ENCODE assay signal across 13 cellular contexts in genomic region chr19:47582320-47582909, GRCh38. TPM values are rescaled to one million over a fixed set of nuclear protein-coding genes. Genes with fewer than 3 reads are reported as not detected.
DNase-seq lines count a peak whose midpoint lies in the region; ATAC-seq, FAIRE-seq and TF ChIP-seq lines count a peak whose summit lies in the region.
"Had no signal": no experiment of that assay in that cellular context is flagged by ENCODE, and none has a peak within 500 bp of the region (broad histone marks: within the 10 kb centered on the region; RNA-seq: fewer than 3 reads in every experiment).

No MANE protein-coding gene starts in this region.

- dilution Hi-C loops in endothelial cell of umbilical vein (cut with MboI; ENCODE audit: extremely low pct_ligation_motif_present, low sequenced_read_pairs): no loop called here

- POLR2A ChIA-PET in endothelial cell of umbilical vein (lab: Charles Lee): no interaction called here

- H3K9me3 ChIP-seq in SK-N-MC (ENCODE audit: low read depth, low read length) (no peaks in the 10 kb centered on the region), endothelial cell of umbilical vein (replicated peaks; ENCODE audit: control insufficient read depth, insufficient read depth, low read length) (no peaks in the 10 kb centered on the region)

- CTCF ChIA-PET in endothelial cell of umbilical vein (lab: Charles Lee): no interaction called here

- H3K79me2 ChIP-seq in endothelial cell of umbilical vein (ENCODE audit: control insufficient read depth, insufficient read depth, low read length): no peaks in the 10 kb centered on the region

- H3K27me3 ChIP-seq in endothelial cell of umbilical vein (ENCODE audit: control insufficient read depth in 2 of 2, insufficient read depth in 2 of 2, low read length in 2 of 2): no peaks in the 10 kb centered on the region

- no peak for TF ChIP-seq POLR2A in endothelial cell of umbilical vein (IDR thresholded peaks at IDR 0.05; ENCODE audit: low read depth, low read length)

- no peaks in the 10 kb centered on the region for H3K9me1 ChIP-seq in endothelial cell of umbilical vein (replicated peaks; ENCODE audit: control insufficient read depth, extremely low read depth, insufficient read depth, low read length)

- H3K4me1 ChIP-seq in endothelial cell of umbilical vein (ENCODE audit: control insufficient read depth, extremely low read depth, insufficient read depth, low read length): no peaks in the 10 kb centered on the region

- H3K36me3 ChIP-seq in SK-N-MC (ENCODE audit: insufficient read depth, low read length) (no peaks in the 10 kb centered on the region), endothelial cell of umbilical vein (ENCODE audit: control insufficient read depth in 2 of 2, extremely low read depth in 1 of 2, insufficient read depth in 2 of 2, low read length in 2 of 2) (no peaks in the 10 kb centered on the region)

- no peak for TF ChIP-seq CTCF in endothelial cell of umbilical vein (IDR thresholded peaks at IDR 0.05; ENCODE audit: extremely low read depth in 1 of 2, insufficient read depth in 1 of 2, low read depth in 1 of 2, low read length in 2 of 2)

- H3K27ac ChIP-seq in SK-N-MC (no peak overlapping the region), endothelial cell of umbilical vein (ENCODE audit: insufficient read depth, low read depth, low read length) (no peak overlapping the region)

- no peak for DNase-seq in activated T-cell treated with anti-CD3 and anti-CD28 coated beads, Interleukin-2, amount 50 U/mL, for 72 hours
- DNase-seq in activated T-cell treated with anti-CD3 and anti-CD28 coated beads for 4 hours (no peak), SK-N-MC (ENCODE audit: low read depth, low spot score) (no peak), endothelial cell of umbilical vein (ENCODE audit: low read depth, low spot score) (no peak), stromal cell of bone marrow (ENCODE audit: low read depth) (peak; percentile 47), NCI-H69 (lab: John Stamatoyannopoulos, UW) (no peak)
- DNase-seq in stimulated activated CD4-positive, alpha-beta T cell treated with anti-CD3 and anti-CD28 coated beads, Interleukin-4, amount 100 ng/mL, for 4 hours: no peak
- DNase-seq: cerebellar nuclear complex, nucleus accumbens had no signal

- H3K4me3 ChIP-seq in SK-N-MC (peak overlapping the region; percentile 1; the same call in 1 of the 2 replicates), endothelial cell of umbilical vein (replicated peaks in 1 of 3; ENCODE audit: insufficient read depth in 1 of 3, low read depth in 1 of 3, low read length in 3 of 3) (no peak overlapping the region)

- peaks cover 26% of the 10 kb centered on the region for H3K4me1 Mint-ChIP-seq in activated T-cell treated with anti-CD3 and anti-CD28 coated beads, Interleukin-2, amount 50 U/mL, for 72 hours (ENCODE audit: low read depth)

- intact Hi-C loops in endothelial cell of umbilical vein (cut with micrococcal nuclease): no loop called here

- ATAC-seq in activated T-cell treated with anti-CD3 and anti-CD28 coated beads, Interleukin-2, amount 50 U/mL, for 72 hours (replicated peaks in 1 of 2): no peak
- ATAC-seq in GM18909 (IDR thresholded peaks at IDR 0.05; ENCODE audit: poor library complexity, unreplicated experiment): no peak
- ATAC-seq: activated CD4-positive, CD25-positive, alpha-beta regulatory T cell treated with anti-CD3 and anti-CD28 coated beads, Interleukin-2, amount 50 U/mL, for 24 hours had no signal

- H3K4me3 Mint-ChIP-seq in activated T-cell treated with anti-CD3 and anti-CD28 coated beads, Interleukin-2, amount 50 U/mL, for 72 hours: peak overlapping the region; percentile 60 to 91
- H3K4me3 Mint-ChIP-seq: B cell had no signal

- H3K4me2 ChIP-seq in endothelial cell of umbilical vein (ENCODE audit: insufficient read depth, low read length): no peak overlapping the region

- H3K27me3 Mint-ChIP-seq in activated T-cell treated with anti-CD3 and anti-CD28 coated beads, Interleukin-2, amount 50 U/mL, for 72 hours (ENCODE audit: low read depth): no peaks in the 10 kb centered on the region

- peak overlapping the region; percentile 21 for H2AFZ ChIP-seq in endothelial cell of umbilical vein (ENCODE audit: low read depth, low read length)

- BruUV-seq in endothelial cell of umbilical vein (replicated peaks; lab: Mats Ljungman, UMichigan): no TSS peak

- H3K9ac ChIP-seq in SK-N-MC (ENCODE audit: insufficient read length) (no peak overlapping the region), endothelial cell of umbilical vein (replicated peaks; ENCODE audit: extremely low read depth, insufficient read depth, low read length) (no peak overlapping the region)

- peaks cover 0 to 5% of the 10 kb centered on the region in 2 donors for H3K36me3 Mint-ChIP-seq in activated T-cell treated with anti-CD3 and anti-CD28 coated beads, Interleukin-2, amount 50 U/mL, for 72 hours (ENCODE audit: insufficient read depth in 2 of 2)

- H4K20me1 ChIP-seq in endothelial cell of umbilical vein (replicated peaks; ENCODE audit: control insufficient read depth, extremely low read depth, insufficient read depth, low read length): no peaks in the 10 kb centered on the region

- H3K27ac Mint-ChIP-seq in activated T-cell treated with anti-CD3 and anti-CD28 coated beads, Interleukin-2, amount 50 U/mL, for 72 hours: peak overlapping the region; percentile 94
- H3K27ac Mint-ChIP-seq: B cell had no signal

- no peak for FAIRE-seq in endothelial cell of umbilical vein (lab: Jason Lieb, UNC)
- FAIRE-seq: GM12892 had no signal

- peaks cover 2 to 4% of the 10 kb centered on the region in 2 donors for H3K9me3 Mint-ChIP-seq in activated T-cell treated with anti-CD3 and anti-CD28 coated beads, Interleukin-2, amount 50 U/mL, for 72 hours

TF ChIP-seq in endothelial cell of umbilical vein, 7 proteins besides CTCF, POLR2A, EP300 and RAD21:
- TF ChIP-seq EZH2 (IDR thresholded peaks at IDR 0.05; ENCODE audit: borderline replicate concordance, low read depth, low read length, severe bottlenecking) (no peak), POLR2AphosphoS5 (IDR thresholded peaks at IDR 0.05; ENCODE audit: insufficient read depth, low read depth, low read length) (no peak), MYC (IDR thresholded peaks at IDR 0.05; ENCODE audit: low read depth, low read length) (no peak), FOS (IDR thresholded peaks at IDR 0.05; ENCODE audit: borderline replicate concordance, insufficient read depth, low read length) (no peak), MAX (IDR thresholded peaks at IDR 0.05; ENCODE audit: insufficient read depth, insufficient read length) (no peak), GATA2 (IDR thresholded peaks at IDR 0.05; ENCODE audit: insufficient read depth, insufficient read length, low read depth, low read length) (no peak), JUN (IDR thresholded peaks at IDR 0.05; ENCODE audit: borderline replicate concordance, insufficient read depth, insufficient read length, low read depth) (no peak)

RNA-seq across cellular contexts. Expression of gene ZNF541, which starts 9.5 kb away (rescaled TPM):
- under 1 TPM; 0.69 to 0.96 TPM for total RNA-seq in activated T-cell treated with anti-CD3 and anti-CD28 coated beads, Interleukin-2, amount 50 U/mL, for 72 hours
- 0.13 TPM in 1 of 2 replicates, not detected in the other for total RNA-seq in endothelial cell of umbilical vein
- polyA plus RNA-seq in endothelial cell of umbilical vein: 0.03 and 0.05 TPM in 2 replicates
- polyA plus RNA-seq in endothelial cell of umbilical vein (2011; cell fraction: cytosol; rRNA removed): 0.03 and 0.08 TPM in 2 replicates
- polyA plus RNA-seq in endothelial cell of umbilical vein (2011; cell fraction: nucleus; rRNA removed): not detected in 2 replicates
- 0.08 and 0.33 TPM in 2 replicates for polyA plus RNA-seq in endothelial cell of umbilical vein (2012)
- polyA minus RNA-seq in endothelial cell of umbilical vein: not detected in 2 replicates
- not detected for polyA minus RNA-seq in endothelial cell of umbilical vein (2011; cell fraction: cytosol; rRNA and poly(A)+ RNA removed)
- polyA minus RNA-seq in endothelial cell of umbilical vein (2011; cell fraction: nucleus; rRNA and poly(A)+ RNA removed): not detected in 2 replicates
- total RNA-seq: B cell had no signal

RNA-seq across cellular contexts. Expression of gene BICRA, which starts 26.5 kb away (rescaled TPM):
- total RNA-seq in activated T-cell treated with anti-CD3 and anti-CD28 coated beads, Interleukin-2, amount 50 U/mL, for 72 hours: 10 to 100 TPM; 17.0 to 17.9 TPM
- total RNA-seq in endothelial cell of umbilical vein: 20.5 and 27.0 TPM in 2 replicates
- 2.0 and 3.8 TPM in 2 replicates for polyA plus RNA-seq in endothelial cell of umbilical vein
- polyA plus RNA-seq in endothelial cell of umbilical vein (2011; cell fraction: cytosol; rRNA removed): 2.5 and 4.4 TPM in 2 replicates
- polyA plus RNA-seq in endothelial cell of umbilical vein (2011; cell fraction: nucleus; rRNA removed): 8.9 and 9.5 TPM in 2 replicates
- polyA plus RNA-seq in endothelial cell of umbilical vein (2012): 10.5 and 16.9 TPM in 2 replicates
- 10.4 and 13.0 TPM in 2 replicates for polyA minus RNA-seq in endothelial cell of umbilical vein
- polyA minus RNA-seq in endothelial cell of umbilical vein (2011; cell fraction: cytosol; rRNA and poly(A)+ RNA removed): 5.1 TPM
- polyA minus RNA-seq in endothelial cell of umbilical vein (2011; cell fraction: nucleus; rRNA and poly(A)+ RNA removed): 5.7 and 12.7 TPM in 2 replicates
